19 cellular contexts compared by ENCODE assay signal in the genomic region with DNA sequence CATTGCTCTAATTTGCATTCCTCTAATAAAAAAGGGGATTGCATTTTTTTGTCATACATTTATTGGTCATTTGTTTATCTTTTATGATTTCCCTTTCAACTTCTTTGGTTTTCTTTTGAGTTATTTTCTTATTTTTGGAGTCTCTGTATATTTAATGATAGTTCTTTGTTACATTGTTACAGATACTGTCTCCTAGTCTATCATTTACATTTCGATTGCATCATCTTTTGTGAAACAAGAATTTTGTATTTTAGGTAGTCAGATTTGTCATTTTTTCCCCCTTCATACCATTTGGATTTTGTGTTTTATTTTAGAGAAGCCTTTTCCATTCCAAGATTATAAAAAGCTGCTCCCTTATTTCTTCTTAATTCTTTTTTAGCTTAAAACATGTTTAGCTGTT. TPM values are rescaled to one million over a fixed set of nuclear protein-coding genes. Genes with fewer than 3 reads are reported as not detected.
DNase-seq lines count a peak whose midpoint lies in the region; ATAC-seq and TF ChIP-seq lines count a peak whose summit lies in the region.
"Had no signal": no experiment of that assay in that cellular context is flagged by ENCODE, and none has a peak within 500 bp of the region (broad histone marks: within the 10 kb centered on the region; RNA-seq: fewer than 3 reads in every experiment).

No MANE protein-coding gene starts in this region.

- H3F3A ChIP-seq in GM23338 (replicated peaks; ENCODE audit: low read depth), result no peaks in the 10 kb centered on the region

- H3K4me2 ChIP-seq in GM23338, result no peak overlapping the region

- H3K36me3 Mint-ChIP-seq in GM23338 (ENCODE audit: low read depth) (peaks cover 10% of the 10 kb centered on the region), WTC11 (peaks cover 15% of the 10 kb centered on the region)
- H3K36me3 Mint-ChIP-seq in activated T-helper 2 cell treated with anti-CD3 and anti-CD28 coated beads, Interferon-gamma antibody, Interleukin-2, Interleukin-4, amounts not matched to agents 10 μg/mL and 5 μg/mL and 100 μg/mL, durations not matched to agents 14 hours and 24 hours and 36 hours (ENCODE audit: low read depth), result peaks cover 24% of the 10 kb centered on the region

- CTCF ChIA-PET in WTC11 (lab: Charles Lee), result no interaction called here

- no peak overlapping the region for H3K27ac ChIP-seq in ACC112 (ENCODE audit: low read depth, low read length)
- no peak overlapping the region for H3K27ac ChIP-seq in GM23338 (ENCODE audit: low read depth)
- H3K27ac ChIP-seq: esophagus squamous epithelium, prostate gland, vagina, VCaP had no signal

- peak overlapping the region; percentile 61 for H3K27ac Mint-ChIP-seq in GM23338
- H3K27ac Mint-ChIP-seq in WTC11, result 0 out of 2 replicates have a peak overlapping the region, but pooled peaks have one; percentile 8
- H3K27ac Mint-ChIP-seq in activated T-helper 2 cell treated with anti-CD3 and anti-CD28 coated beads, Interferon-gamma antibody, Interleukin-2, Interleukin-4, amounts not matched to agents 10 μg/mL and 5 μg/mL and 100 μg/mL, durations not matched to agents 14 hours and 24 hours and 36 hours, result no peak overlapping the region

- H3K9me2 ChIP-seq in GM23338 (ENCODE audit: insufficient read depth), result no peaks in the 10 kb centered on the region

- H3K79me2 ChIP-seq in ACC112 (ENCODE audit: control insufficient read depth, insufficient read depth, low read length, unreplicated experiment), result peaks cover 29% of the 10 kb centered on the region
- peaks cover 7% of the 10 kb centered on the region for H3K79me2 ChIP-seq in GM23338 (replicated peaks; ENCODE audit: insufficient read depth)

- H3K27me3 ChIP-seq in ACC112 (ENCODE audit: insufficient read depth, low read length), result no peaks in the 10 kb centered on the region
- no peaks in the 10 kb centered on the region for H3K27me3 ChIP-seq in GM23338 (ENCODE audit: insufficient read depth)
- H3K27me3 ChIP-seq: esophagus squamous epithelium, vagina had no signal

- intact Hi-C loops in activated T-helper 2 cell treated with anti-CD3 and anti-CD28 coated beads, Interferon-gamma antibody, Interleukin-2, Interleukin-4, amounts not matched to agents 10 μg/mL and 5 μg/mL and 100 μg/mL, durations not matched to agents 14 hours and 24 hours and 36 hours (cut with micrococcal nuclease), result no loop called here

- no peak overlapping the region for H3K4me3 Mint-ChIP-seq in GM23338
- no peak overlapping the region for H3K4me3 Mint-ChIP-seq in WTC11
- H3K4me3 Mint-ChIP-seq in activated T-helper 2 cell treated with anti-CD3 and anti-CD28 coated beads, Interferon-gamma antibody, Interleukin-2, Interleukin-4, amounts not matched to agents 10 μg/mL and 5 μg/mL and 100 μg/mL, durations not matched to agents 14 hours and 24 hours and 36 hours (ENCODE audit: low read depth), result no peak overlapping the region
- H3K4me3 Mint-ChIP-seq: CD4-positive, alpha-beta memory T cell; neural crest cell had no signal

- ATAC-seq in GM23338 (no peak), WTC11 (no peak), GM19324 (IDR thresholded peaks at IDR 0.05; ENCODE audit: low FRiP score, unreplicated experiment) (no peak)

- H3K4me1 Mint-ChIP-seq in GM23338, result peaks cover 16% of the 10 kb centered on the region
- H3K4me1 Mint-ChIP-seq in WTC11, result peaks cover 10% of the 10 kb centered on the region
- peaks cover 21% of the 10 kb centered on the region for H3K4me1 Mint-ChIP-seq in activated T-helper 2 cell treated with anti-CD3 and anti-CD28 coated beads, Interferon-gamma antibody, Interleukin-2, Interleukin-4, amounts not matched to agents 10 μg/mL and 5 μg/mL and 100 μg/mL, durations not matched to agents 14 hours and 24 hours and 36 hours (ENCODE audit: low read depth)
- H3K4me1 Mint-ChIP-seq: neural crest cell had no signal

- H3K9me3 Mint-ChIP-seq in GM23338, result peaks cover 6% of the 10 kb centered on the region
- H3K9me3 Mint-ChIP-seq in WTC11, result peaks cover 6% of the 10 kb centered on the region
- no peaks in the 10 kb centered on the region for H3K9me3 Mint-ChIP-seq in activated T-helper 2 cell treated with anti-CD3 and anti-CD28 coated beads, Interferon-gamma antibody, Interleukin-2, Interleukin-4, amounts not matched to agents 10 μg/mL and 5 μg/mL and 100 μg/mL, durations not matched to agents 14 hours and 24 hours and 36 hours
- H3K9me3 Mint-ChIP-seq: CD4-positive, alpha-beta memory T cell; neural crest cell had no signal

- H3K27me3 Mint-ChIP-seq in GM23338 (ENCODE audit: insufficient read depth, low read depth, poor library complexity) (peaks cover 3% of the 10 kb centered on the region), WTC11 (ENCODE audit: low read depth) (no peaks in the 10 kb centered on the region)
- H3K27me3 Mint-ChIP-seq in activated T-helper 2 cell treated with anti-CD3 and anti-CD28 coated beads, Interferon-gamma antibody, Interleukin-2, Interleukin-4, amounts not matched to agents 10 μg/mL and 5 μg/mL and 100 μg/mL, durations not matched to agents 14 hours and 24 hours and 36 hours (ENCODE audit: low read depth), result no peaks in the 10 kb centered on the region
- H3K27me3 Mint-ChIP-seq: CD4-positive, alpha-beta memory T cell had no signal

- TF ChIP-seq CTCF in GM23338 (conservative IDR thresholded peaks at IDR 0.05; ENCODE audit: low read depth in 2 of 2) (no peak), WTC11 (IDR thresholded peaks at IDR 0.05) (no peak), fibroblast of the aortic adventitia (IDR thresholded peaks at IDR 0.05; ENCODE audit: insufficient read depth, low read length) (no peak)

- peak overlapping the region; percentile 12; the same call in 1 of the 2 replicates for H3K4me3 ChIP-seq in ACC112 (ENCODE audit: low read depth, low read length)
- no peak overlapping the region for H3K4me3 ChIP-seq in GM23338
- H3K4me3 ChIP-seq in fibroblast of the aortic adventitia (ENCODE audit: low read depth, low read length), result no peak overlapping the region
- H3K4me3 ChIP-seq: esophagus squamous epithelium, prostate gland, vagina had no signal

- no peak overlapping the region for H2AFZ ChIP-seq in ACC112 (ENCODE audit: low read length, unreplicated experiment)
- no peak overlapping the region for H2AFZ ChIP-seq in GM23338

- H4K20me1 ChIP-seq in GM23338 (replicated peaks; ENCODE audit: insufficient read depth), result no peaks in the 10 kb centered on the region

- DNase-seq in GM23338 (ENCODE audit: low spot score) (no peak), WTC11 (ENCODE audit: low spot score) (no peak), fibroblast of the aortic adventitia (ENCODE audit: low read depth) (peak; percentile 26), NCI-H1092 treated with DMSO at 0.1 percent for 48 hours (lab: John Stamatoyannopoulos, UW) (no peak)
- DNase-seq in activated T-helper 2 cell treated with anti-CD3 and anti-CD28 coated beads, Interferon-gamma antibody, Interleukin-2, Interleukin-4, amounts not matched to agents 10 μg/mL and 5 μg/mL and 100 μg/mL, durations not matched to agents 14 hours and 24 hours and 36 hours (ENCODE audit: low spot score), result no peak
- DNase-seq: activated T-cell treated with anti-CD3 and anti-CD28 coated beads for 4 hours; CD4-positive, alpha-beta memory T cell; DMS153; esophagus squamous epithelium; NCI-H1092; NCI-H2029 treated with DMSO at 0.1 percent for 48 hours; NCI-H345; T-helper 2 cell had no signal

- peaks cover 27% of the 10 kb centered on the region for H3K4me1 ChIP-seq in ACC112 (ENCODE audit: control insufficient read depth, insufficient read depth, low read length, unreplicated experiment)
- peaks cover 9% of the 10 kb centered on the region; the same call in 1 of the 2 replicates for H3K4me1 ChIP-seq in GM23338 (ENCODE audit: insufficient read depth)

- H3K36me3 ChIP-seq in ACC112 (ENCODE audit: insufficient read depth, low read length) (peaks cover 8% of the 10 kb centered on the region; the same call in 1 of the 2 replicates), GM23338 (ENCODE audit: insufficient read depth) (no peaks in the 10 kb centered on the region)
- H3K36me3 ChIP-seq: esophagus squamous epithelium, prostate gland had no signal

- POLR2A ChIA-PET in WTC11 (lab: Charles Lee), result no interaction called here

TF ChIP-seq in GM23338, 12 proteins besides CTCF, POLR2A, EP300 and RAD21 (continues in another document):
- TF ChIP-seq CREB1 (CRISPR knock-in tag; IDR thresholded peaks at IDR 0.05; ENCODE audit: low read depth), result no peak
- TF ChIP-seq STAT1 (IDR thresholded peaks at IDR 0.05; ENCODE audit: unreplicated experiment), result no peak
- no peak for TF ChIP-seq EZH2 (IDR thresholded peaks at IDR 0.05; ENCODE audit: low read depth, unreplicated experiment)
- TF ChIP-seq EZH2phosphoT487 (IDR thresholded peaks at IDR 0.05; ENCODE audit: unreplicated experiment), result no peak
- no peak for TF ChIP-seq ZNF331 (CRISPR knock-in tag; IDR thresholded peaks at IDR 0.05; ENCODE audit: low read depth)
- no peak for TF ChIP-seq ZNF114 (CRISPR knock-in tag; IDR thresholded peaks at IDR 0.05)

TF ChIP-seq in WTC11, 78 proteins besides CTCF, POLR2A, EP300 and RAD21 (continues in another document):
- TF ChIP-seq ZNF423 (CRISPR knock-in tag; IDR thresholded peaks at IDR 0.05) (no peak), FOXK1 (CRISPR knock-in tag; IDR thresholded peaks at IDR 0.05) (no peak), ZNF232 (CRISPR knock-in tag; IDR thresholded peaks at IDR 0.05) (no peak), GRHL2 (CRISPR knock-in tag; IDR thresholded peaks at IDR 0.05; ENCODE audit: insufficient replicate concordance, severe bottlenecking) (no peak), MXD4 (CRISPR knock-in tag; IDR thresholded peaks at IDR 0.05; ENCODE audit: borderline replicate concordance) (no peak)

RNA-seq across cellular contexts. Expression of a gene that starts 37.1 kb away (rescaled TPM):
- total RNA-seq in GM23338 (2014; rRNA removed; shearing (Covaris generic)), result 17.7 and 25.0 TPM in 2 replicates
- 6.9 TPM in 2 replicates for polyA plus RNA-seq in GM23338 (2016; fragmentation: Nextera tagmentation; extraction: Ambion mirVana)
- total RNA-seq in WTC11 (2021) (16.9 to 20.9 TPM (median 19.1 TPM) in 3 replicates), fibroblast of the aortic adventitia (ENCODE audit: low replicate concordance) (27.5 and 102 TPM in 2 replicates)
- total RNA-seq in activated T-helper 2 cell treated with anti-CD3 and anti-CD28 coated beads, Interferon-gamma antibody, Interleukin-2, Interleukin-4, amounts not matched to agents 10 μg/mL and 5 μg/mL and 100 μg/mL, durations not matched to agents 14 hours and 24 hours and 36 hours, result 24.1 and 25.0 TPM in 2 replicates

RNA-seq across cellular contexts. Expression of a gene that starts 42.7 kb away (rescaled TPM):
- 37.7 and 38.4 TPM in 2 replicates for total RNA-seq in GM23338 (2014; rRNA removed; shearing (Covaris generic))
- 59.2 and 73.3 TPM in 2 replicates for polyA plus RNA-seq in GM23338 (2016; fragmentation: Nextera tagmentation; extraction: Ambion mirVana)
- total RNA-seq in WTC11 (2021) (35.2 to 40.3 TPM (median 36.1 TPM) in 3 replicates), fibroblast of the aortic adventitia (ENCODE audit: low replicate concordance) (34.7 and 74.3 TPM in 2 replicates)
- total RNA-seq in activated T-helper 2 cell treated with anti-CD3 and anti-CD28 coated beads, Interferon-gamma antibody, Interleukin-2, Interleukin-4, amounts not matched to agents 10 μg/mL and 5 μg/mL and 100 μg/mL, durations not matched to agents 14 hours and 24 hours and 36 hours, result 44.1 and 46.9 TPM in 2 replicates
